Comparison of ENCODE assay signal across 12 cellular contexts in the genomic region with DNA sequence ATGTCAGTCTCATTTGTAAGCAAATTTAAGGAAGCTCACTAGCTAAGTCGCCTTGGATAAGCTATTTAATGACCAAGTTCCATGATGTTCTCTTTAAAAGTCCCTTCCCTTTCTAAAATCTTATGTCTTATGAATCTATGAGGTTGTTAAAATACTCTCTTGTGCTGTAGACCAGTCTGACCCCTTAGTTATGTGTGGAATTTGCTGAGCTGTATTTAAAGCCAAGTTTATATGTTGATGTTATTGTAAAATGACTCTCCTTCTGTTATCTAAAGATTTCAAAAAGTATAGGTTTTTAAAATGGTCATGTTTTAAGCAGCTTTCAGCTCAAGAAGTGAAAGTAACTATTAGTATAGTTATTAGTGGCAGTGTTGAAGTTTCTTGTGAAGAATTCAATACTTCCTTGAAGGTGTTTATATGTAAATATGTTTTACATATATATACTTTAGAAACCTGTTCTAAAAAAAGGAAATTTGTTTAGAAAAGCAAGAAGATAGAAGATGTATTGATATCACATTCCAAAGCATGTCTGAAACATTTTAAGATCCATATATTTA.
DNase-seq lines count a peak whose midpoint lies in the region; ATAC-seq and TF ChIP-seq lines count a peak whose summit lies in the region.
"Had no signal": no experiment of that assay in that cellular context is flagged by ENCODE, and none has a peak within 500 bp of the region (broad histone marks: within the 10 kb centered on the region; RNA-seq: fewer than 3 reads in every experiment).

No MANE protein-coding gene starts in this region.

- peak; percentile 47 for ATAC-seq in GM21619 (IDR thresholded peaks at IDR 0.05; ENCODE audit: unreplicated experiment)
- peak; percentile 68 for ATAC-seq in SK-N-SH treated with all-trans-retinoic acid at 6 μM for 48 hours

- no TSS peak for BruUV-seq in Calu3 (replicated peaks; lab: Mats Ljungman, UMichigan)

- TF ChIP-seq CTCF in Calu3 (IDR thresholded peaks at IDR 0.05; ENCODE audit: unreplicated experiment) = no peak

- DNase-seq in Calu3 (no peak), iris pigment epithelial cell (ENCODE audit: low read depth) (peak; percentile 75), SKM-1 (lab: John Stamatoyannopoulos, UW; ENCODE audit: unreplicated experiment) (no peak), NCI-H2171 treated with DMSO at 0.1 percent for 48 hours (lab: John Stamatoyannopoulos, UW) (no peak), Ammon's horn (ENCODE audit: low spot score) (no peak)
- DNase-seq in stimulated activated naive CD4-positive, alpha-beta T cell (lab: John Stamatoyannopoulos, UW) = no peak
- DNase-seq: endodermal cell; NK-92 treated with Interleukin-12 subunit alpha and Interleukin-12 subunit beta, amount 100 ng/mL, for 24 hours; stimulated activated CD4-positive, alpha-beta T cell treated with anti-CD3 and anti-CD28 coated beads, Interleukin-15, amount 100 ng/mL, for 24 hours; transverse colon had no signal

- H3K4me3 Mint-ChIP-seq in Calu3 (ENCODE audit: low read depth, unreplicated experiment) = no peak overlapping the region
- H3K4me3 Mint-ChIP-seq: endodermal cell had no signal

- H3K4me1 Mint-ChIP-seq in Calu3 (ENCODE audit: low read depth, unreplicated experiment) = peaks cover 33% of the 10 kb centered on the region
- H3K4me1 Mint-ChIP-seq: endodermal cell had no signal

- CTCF ChIA-PET in Calu3 (lab: Charles Lee) = interaction anchor here (0.8 kb wide), 1 partner anchor 22 kb away, joined by 3 read pairs; no protein-coding TSS in a partner anchor

- peak overlapping the region; percentile 61 for H3K27ac Mint-ChIP-seq in Calu3 (ENCODE audit: unreplicated experiment)
- H3K27ac Mint-ChIP-seq: endodermal cell had no signal

- no peaks in the 10 kb centered on the region for H3K27me3 Mint-ChIP-seq in Calu3 (ENCODE audit: unreplicated experiment)

- no peaks in the 10 kb centered on the region for H3K9me3 Mint-ChIP-seq in Calu3 (ENCODE audit: low read depth, unreplicated experiment)
- H3K9me3 Mint-ChIP-seq: endodermal cell had no signal

- no peaks in the 10 kb centered on the region for H3K36me3 Mint-ChIP-seq in Calu3 (ENCODE audit: insufficient read depth, unreplicated experiment)

- intact Hi-C loops in Calu3 (cut with micrococcal nuclease; ENCODE audit: unreplicated experiment) = no loop called here

TF ChIP-seq in SK-N-SH treated with all-trans-retinoic acid at 6 μM for 48 hours, 23 proteins besides CTCF, POLR2A, EP300 and RAD21:
- TF ChIP-seq ZFP3 (CRISPR knock-in tag; IDR thresholded peaks at IDR 0.05) = no peak
- TF ChIP-seq ARNTL (CRISPR knock-in tag; IDR thresholded peaks at IDR 0.05; ENCODE audit: borderline replicate concordance, low read depth) = no peak
- TF ChIP-seq BACH2 (CRISPR knock-in tag; IDR thresholded peaks at IDR 0.05; ENCODE audit: borderline replicate concordance) = no peak
- TF ChIP-seq, protein P1, sequence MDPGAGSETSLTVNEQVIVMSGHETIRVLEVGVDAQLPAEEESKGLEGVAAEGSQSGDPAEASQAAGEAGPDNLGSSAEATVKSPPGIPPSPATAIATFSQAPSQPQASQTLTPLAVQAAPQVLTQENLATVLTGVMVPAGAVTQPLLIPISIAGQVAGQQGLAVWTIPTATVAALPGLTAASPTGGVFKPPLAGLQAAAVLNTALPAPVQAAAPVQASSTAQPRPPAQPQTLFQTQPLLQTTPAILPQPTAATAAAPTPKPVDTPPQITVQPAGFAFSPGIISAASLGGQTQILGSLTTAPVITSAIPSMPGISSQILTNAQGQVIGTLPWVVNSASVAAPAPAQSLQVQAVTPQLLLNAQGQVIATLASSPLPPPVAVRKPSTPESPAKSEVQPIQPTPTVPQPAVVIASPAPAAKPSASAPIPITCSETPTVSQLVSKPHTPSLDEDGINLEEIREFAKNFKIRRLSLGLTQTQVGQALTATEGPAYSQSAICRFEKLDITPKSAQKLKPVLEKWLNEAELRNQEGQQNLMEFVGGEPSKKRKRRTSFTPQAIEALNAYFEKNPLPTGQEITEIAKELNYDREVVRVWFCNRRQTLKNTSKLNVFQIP (CRISPR knock-in tag; IDR thresholded peaks at IDR 0.05; ENCODE audit: borderline replicate concordance, low read depth) = no peak
